Comparison of ENCODE assay signal across 17 cellular contexts in genomic region chr6:108535079-108535742, GRCh38. TPM values are rescaled to one million over a fixed set of nuclear protein-coding genes. Genes with fewer than 3 reads are reported as not detected.
DNase-seq lines count a peak whose midpoint lies in the region; ATAC-seq, FAIRE-seq and TF ChIP-seq lines count a peak whose summit lies in the region.
"Had no signal": no experiment of that assay in that cellular context is flagged by ENCODE, and none has a peak within 500 bp of the region (broad histone marks: within the 10 kb centered on the region; RNA-seq: fewer than 3 reads in every experiment).

No MANE protein-coding gene starts in this region.

- intact Hi-C loops in HepG2 (cut with micrococcal nuclease; ENCODE audit: unreplicated experiment) (no loop called here), mammary epithelial cell (cut with micrococcal nuclease) (no loop called here)

- H4K20me1 ChIP-seq in HepG2 (ENCODE audit: insufficient read depth, low read length) (no peaks in the 10 kb centered on the region), mammary epithelial cell (ENCODE audit: insufficient read depth, low read length) (no peaks in the 10 kb centered on the region)

- H3K4me3 Mint-ChIP-seq in stimulated activated memory B cell treated with anti-CD40 and anti-IgM and Interleukin-4, amounts not matched to agents 10 μg/mL and 1 μg/mL and 100 μg/mL, for 72 hours = no peak overlapping the region
- H3K4me3 Mint-ChIP-seq: CD4-positive, alpha-beta memory T cell; H9 had no signal

- TF ChIP-seq EP300 in HepG2 (IDR thresholded peaks at IDR 0.05; ENCODE audit: low read depth in 2 of 2, low read length in 2 of 2) (0 out of 4 replicates have a peak, but pooled peaks of 1 of the 2 experiments have one; percentile 3), HepG2 (CRISPR knock-in tag; IDR thresholded peaks at IDR 0.05; ENCODE audit: borderline replicate concordance) (no peak)

- FAIRE-seq in bronchial epithelial cell (lab: Jason Lieb, UNC) = peak; percentile 47
- FAIRE-seq in HepG2 (lab: Jason Lieb, UNC) = peak; percentile 60
- FAIRE-seq: GM12891, GM18507 had no signal

- no peaks in the 10 kb centered on the region for H3K9me3 Mint-ChIP-seq in stimulated activated memory B cell treated with anti-CD40 and anti-IgM and Interleukin-4, amounts not matched to agents 10 μg/mL and 1 μg/mL and 100 μg/mL, for 72 hours

- no peak overlapping the region for H3K9ac ChIP-seq in HepG2 (ENCODE audit: insufficient read depth, low read depth, low read length)
- no peak overlapping the region for H3K9ac ChIP-seq in mammary epithelial cell (ENCODE audit: insufficient read depth, low read length)

- CTCF ChIA-PET in HepG2 (lab: Yijun Ruan, JAX; ENCODE audit: low intra/inter-chr PET ratio, low total read pairs) (no interaction called here), mammary epithelial cell (lab: Charles Lee; ENCODE audit: low non-redundant PET) (no interaction called here)

- H3K27me3 ChIP-seq in bronchial epithelial cell (ENCODE audit: control insufficient read depth, insufficient read depth, low read length) = no peaks in the 10 kb centered on the region
- no peaks in the 10 kb centered on the region; a peak in 1 of 5 replicates for H3K27me3 ChIP-seq in HepG2 (ENCODE audit: control insufficient read depth in 1 of 2, insufficient read depth in 2 of 2, low read length in 2 of 2)
- no peaks in the 10 kb centered on the region for H3K27me3 ChIP-seq in mammary epithelial cell (ENCODE audit: insufficient read depth, low read length)

- POLR2A ChIA-PET in HepG2 (lab: Yijun Ruan, JAX) = interaction anchor here (0.8 kb wide), 1 partner anchor 560 kb away, joined by 3 read pairs; the partner anchor contains the start of gene CEP57L1

- peak; percentile 83 for ATAC-seq in HepG2
- no peak for ATAC-seq in stimulated activated memory B cell treated with anti-CD40 and anti-IgM and Interleukin-4, amounts not matched to agents 10 μg/mL and 1 μg/mL and 100 μg/mL, for 72 hours
- no peak for ATAC-seq in HG02938 (IDR thresholded peaks at IDR 0.05; ENCODE audit: unreplicated experiment)
- ATAC-seq: HCT116 had no signal

- no peak for TF ChIP-seq POLR2A in HepG2 (IDR thresholded peaks at IDR 0.05; ENCODE audit: insufficient read depth in 1 of 2, low read depth in 2 of 2, low read length in 2 of 2)

- H3K9me3 ChIP-seq in HepG2 (ENCODE audit: low read length) = 0 out of 2 replicates have a peak, but pooled peaks cover 4% of the 10 kb centered on the region
- no peaks in the 10 kb centered on the region for H3K9me3 ChIP-seq in mammary epithelial cell (replicated peaks; ENCODE audit: insufficient read depth, low read length)

- in situ Hi-C loops in HepG2 (cut with HindIII; ENCODE audit: extremely low pct_ligation_motif_present, low pct_unique_long_range_greater_than_20kb) = loop anchor here (5.0 kb wide), 1 partner anchor 352 kb away; no protein-coding TSS in a partner anchor
- in situ Hi-C loops in mammary epithelial cell (cut with MboI; ENCODE audit: low sequenced_read_pairs in 2 of 2) = loop anchor here in 1 of 2 donors (5.0 kb wide), 1 partner anchor 302 kb away; no protein-coding TSS in a partner anchor

- WGBS in HepG2 (ENCODE audit: low lambda C conversion rate) = 4% methylated on average over 7 of the region's 11 CpGs
- WGBS in mammary epithelial cell (ENCODE audit: low coverage, missing lambda C conversion rate) = 83% methylated on average over 10 of the region's 11 CpGs

- H3K4me1 ChIP-seq in HepG2 (ENCODE audit: insufficient read depth, low read length) (peaks cover 40% of the 10 kb centered on the region), mammary epithelial cell (ENCODE audit: insufficient read depth, low read length) (no peaks in the 10 kb centered on the region)

- no peaks in the 10 kb centered on the region for H3K27me3 Mint-ChIP-seq in stimulated activated memory B cell treated with anti-CD40 and anti-IgM and Interleukin-4, amounts not matched to agents 10 μg/mL and 1 μg/mL and 100 μg/mL, for 72 hours

- no peak for TF ChIP-seq RAD21 in HepG2 (CRISPR knock-in tag; IDR thresholded peaks at IDR 0.05)

- H3K79me2 ChIP-seq in HepG2 (ENCODE audit: insufficient read depth, low read length) (no peaks in the 10 kb centered on the region), mammary epithelial cell (ENCODE audit: insufficient read depth, low read length) (no peaks in the 10 kb centered on the region)

- no TSS peak for BruUV-seq in HepG2 (replicated peaks; lab: Mats Ljungman, UMichigan)
- BruUV-seq in mammary epithelial cell (replicated peaks; lab: Mats Ljungman, UMichigan) = no TSS peak

- H3K27ac Mint-ChIP-seq in stimulated activated memory B cell treated with anti-CD40 and anti-IgM and Interleukin-4, amounts not matched to agents 10 μg/mL and 1 μg/mL and 100 μg/mL, for 72 hours = peak overlapping the region; percentile 30
- H3K27ac Mint-ChIP-seq: CD4-positive, alpha-beta memory T cell; H9 had no signal

- no peak overlapping the region for H2AFZ ChIP-seq in HepG2 (ENCODE audit: low read length)
- no peak overlapping the region for H2AFZ ChIP-seq in mammary epithelial cell (ENCODE audit: low read depth, low read length)

- DNase-seq in bronchial epithelial cell (ENCODE audit: low read depth) (no peak), HepG2 (ENCODE audit: low spot score) (no peak), mammary epithelial cell (no peak), mucosa of gallbladder (ENCODE audit: low spot score) (no peak)
- DNase-seq: C1 segment of cervical spinal cord; Calu3; CD4-positive, alpha-beta memory T cell; COR-L47; DMS53; DMS79 treated with DMSO at 0.1 percent for 48 hours; GF-D8; H9 had no signal

- H3K4me3 ChIP-seq in bronchial epithelial cell (ENCODE audit: low read depth, low read length) (no peak overlapping the region), HepG2 (replicated peaks in 1 of 3; ENCODE audit: insufficient read depth in 1 of 3, low read depth in 2 of 3, low read length in 3 of 3) (peak overlapping the region; percentile 1 to 33 (median 24); a peak in 4 of 6 replicates), mammary epithelial cell (replicated peaks in 1 of 3; ENCODE audit: insufficient read depth in 1 of 3, low read depth in 2 of 3, low read length in 3 of 3) (no peak overlapping the region)

- H3K36me3 Mint-ChIP-seq in stimulated activated memory B cell treated with anti-CD40 and anti-IgM and Interleukin-4, amounts not matched to agents 10 μg/mL and 1 μg/mL and 100 μg/mL, for 72 hours = no peaks in the 10 kb centered on the region
- H3K36me3 Mint-ChIP-seq: CD4-positive, alpha-beta memory T cell had no signal

- H3K36me3 ChIP-seq in bronchial epithelial cell (ENCODE audit: control insufficient read depth, insufficient read depth, low read length) (no peaks in the 10 kb centered on the region), HepG2 (replicated peaks in 1 of 2; ENCODE audit: control insufficient read depth in 1 of 2, insufficient read depth in 2 of 2, low read length in 2 of 2) (no peaks in the 10 kb centered on the region), mammary epithelial cell (ENCODE audit: insufficient read depth, low read length) (no peaks in the 10 kb centered on the region)

- dilution Hi-C loops in mammary epithelial cell (cut with HindIII; ENCODE audit: low sequenced_read_pairs) = loop anchor here (25.0 kb wide), 1 partner anchor 527 kb away; no protein-coding TSS in a partner anchor

- peak overlapping the region; percentile 68 for H3K4me2 ChIP-seq in HepG2 (ENCODE audit: low read depth, low read length)
- H3K4me2 ChIP-seq in mammary epithelial cell (ENCODE audit: insufficient read depth, low read depth, low read length) = no peak overlapping the region

- H3K4me1 Mint-ChIP-seq in stimulated activated memory B cell treated with anti-CD40 and anti-IgM and Interleukin-4, amounts not matched to agents 10 μg/mL and 1 μg/mL and 100 μg/mL, for 72 hours = peaks cover 10% of the 10 kb centered on the region
- H3K4me1 Mint-ChIP-seq: CD4-positive, alpha-beta memory T cell; H9 had no signal

- H3K27ac ChIP-seq in HepG2 (ENCODE audit: extremely low read length, insufficient read depth, low read length) = peak overlapping the region; percentile 8
- H3K27ac ChIP-seq in mammary epithelial cell (ENCODE audit: insufficient read depth, low read depth, low read length) = no peak overlapping the region

- TF ChIP-seq CTCF in bronchial epithelial cell (IDR thresholded peaks at IDR 0.05; ENCODE audit: insufficient read depth, low read length, severe bottlenecking) (no peak), HepG2 (CRISPR knock-in tag; IDR thresholded peaks at IDR 0.05) (0 out of 2 replicates have a peak, but pooled peaks have one; percentile 10), mammary epithelial cell (conservative IDR thresholded peaks at IDR 0.05 in 1 of 2, IDR thresholded peaks at IDR 0.05 in 1 of 2; ENCODE audit: extremely low read depth in 1 of 2, insufficient read depth in 1 of 2, low read depth in 1 of 2, low read length in 2 of 2) (no peak)

RNA-seq across cellular contexts. Expression of gene FOXO3, which starts 25.5 kb away (rescaled TPM):
- total RNA-seq in bronchial epithelial cell = 28.7 and 29.3 TPM in 2 replicates
- 16.0 and 16.9 TPM in 2 replicates for total RNA-seq in HepG2 (2016; rRNA removed; fragmentation: Illumina TruSeq; extraction: Trizol)
- total RNA-seq in HepG2 (2016; cell fraction: cytosol; rRNA removed; fragmentation: Illumina TruSeq; extraction: Trizol; ENCODE audit: low read depth) = 32.6 and 35.1 TPM in 2 replicates
- 15.7 and 15.9 TPM in 2 replicates for total RNA-seq in HepG2 (2016; cell fraction: insoluble cytoplasmic fraction; rRNA removed; fragmentation: Illumina TruSeq; extraction: Trizol)
- total RNA-seq in HepG2 (2016; cell fraction: membrane; rRNA removed; fragmentation: Illumina TruSeq; extraction: Trizol) = 26.2 and 29.7 TPM in 2 replicates
- total RNA-seq in HepG2 (2016; cell fraction: nucleus; rRNA removed; fragmentation: Illumina TruSeq; extraction: Trizol) = 14.0 and 14.8 TPM in 2 replicates
- polyA plus RNA-seq in HepG2 (2011; rRNA removed) = 21.3 and 22.5 TPM in 2 replicates
- 14.1 and 14.6 TPM in 2 replicates for polyA plus RNA-seq in HepG2 (2011; cell fraction: cytosol; rRNA removed)
- polyA plus RNA-seq in HepG2 (2011; cell fraction: nucleus; rRNA removed) = 17.2 and 17.5 TPM in 2 replicates
- 16.0 and 18.2 TPM in 2 replicates for polyA plus RNA-seq in HepG2 (2012)
- 0.35 and 0.42 TPM in 2 replicates for polyA plus RNA-seq in HepG2 (2016; cell fraction: cytosol; fragmentation: Illumina TruSeq; extraction: Trizol; ENCODE audit: low read depth)
- 11.8 and 12.6 TPM in 2 replicates for polyA plus RNA-seq in HepG2 (2016; cell fraction: insoluble cytoplasmic fraction; fragmentation: Illumina TruSeq; extraction: Trizol; ENCODE audit: low read depth)
- 1.3 and 1.4 TPM in 2 replicates for polyA plus RNA-seq in HepG2 (2016; cell fraction: membrane; fragmentation: Illumina TruSeq; extraction: Trizol; ENCODE audit: low read depth)
- polyA plus RNA-seq in HepG2 (2016; cell fraction: nucleus; fragmentation: Illumina TruSeq; extraction: Trizol; ENCODE audit: insufficient read depth, low read depth) = 10.9 and 12.0 TPM in 2 replicates
- 76.4 and 181 TPM in 2 replicates for polyA minus RNA-seq in HepG2 (2011; rRNA and poly(A)+ RNA removed; ENCODE audit: low replicate concordance)
- 34.7 and 39.1 TPM in 2 replicates for polyA minus RNA-seq in HepG2 (2011; cell fraction: cytosol; rRNA and poly(A)+ RNA removed)
- 43.9 and 53.5 TPM in 2 replicates for polyA minus RNA-seq in HepG2 (2011; cell fraction: nucleus; rRNA and poly(A)+ RNA removed)
- 10 to 100 TPM; 31.2 to 53.5 TPM for total RNA-seq in mammary epithelial cell
- 23.3 TPM for polyA plus RNA-seq in mammary epithelial cell
- 73.1 TPM for polyA minus RNA-seq in mammary epithelial cell
- total RNA-seq in mucosa of gallbladder = 71.4 TPM

Comparison
In these comparisons a context has a peak if more than half of its experiments do, and no peak if none do; other contexts are left out.
1. H3K4me3 ChIP-seq: peak in HepG2 (3 of 3); none in bronchial epithelial cell (single experiment) and mammary epithelial cell (0 of 3).